Comparison of ENCODE assay signal across 17 cellular contexts in the genomic region with DNA sequence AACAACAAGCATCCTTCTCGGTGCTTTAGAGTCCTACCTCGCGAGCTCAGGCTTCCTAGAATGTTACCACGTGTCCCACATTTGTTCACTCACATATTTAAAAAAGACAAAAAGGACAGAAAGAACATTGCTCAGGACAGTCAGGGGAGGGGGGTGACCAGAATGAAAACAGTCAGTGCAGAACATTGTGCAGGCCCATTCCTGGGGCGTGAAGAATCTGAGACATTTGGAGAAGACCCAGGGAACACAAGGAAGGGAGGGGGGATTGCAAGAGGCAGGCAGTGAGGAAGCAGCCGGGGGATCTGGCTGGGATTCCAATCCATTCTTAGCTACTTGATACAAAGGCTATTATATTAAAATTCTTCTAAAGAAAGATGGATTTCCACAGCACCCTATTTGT.
DNase-seq lines count a peak whose midpoint lies in the region; ATAC-seq and TF ChIP-seq lines count a peak whose summit lies in the region.
"Had no signal": no experiment of that assay in that cellular context is flagged by ENCODE, and none has a peak within 500 bp of the region (broad histone marks: within the 10 kb centered on the region; RNA-seq: fewer than 3 reads in every experiment).

No MANE protein-coding gene starts in this region.

- TF ChIP-seq EP300 in upper lobe of left lung (IDR thresholded peaks at IDR 0.05) = no peak

- no peaks in the 10 kb centered on the region for H3K36me3 Mint-ChIP-seq in activated CD4-positive, alpha-beta T cell treated with anti-CD3 and anti-CD28 coated beads, Interleukin-2, amount 10 ng/mL, durations not matched to agents 24 days and 14 days (ENCODE audit: low read depth)

- H3K27ac ChIP-seq in upper lobe of left lung = no peak overlapping the region

- H3K36me3 ChIP-seq in upper lobe of left lung = no peaks in the 10 kb centered on the region

- peaks cover 6% of the 10 kb centered on the region for H3K4me1 Mint-ChIP-seq in activated CD4-positive, alpha-beta T cell treated with anti-CD3 and anti-CD28 coated beads, Interleukin-2, amount 10 ng/mL, durations not matched to agents 24 days and 14 days

- H3K27me3 Mint-ChIP-seq in activated CD4-positive, alpha-beta T cell treated with anti-CD3 and anti-CD28 coated beads, Interleukin-2, amount 10 ng/mL, durations not matched to agents 24 days and 14 days = peaks cover 15% of the 10 kb centered on the region
- H3K27me3 Mint-ChIP-seq: B cell; effector memory CD8-positive, alpha-beta T cell had no signal

- TF ChIP-seq CTCF in upper lobe of left lung (IDR thresholded peaks at IDR 0.05) = no peak

- no peak for TF ChIP-seq POLR2A in upper lobe of left lung (IDR thresholded peaks at IDR 0.05)

- DNase-seq in GM04503 (ENCODE audit: low read depth) (peak; percentile 14), cerebellar cortex (ENCODE audit: low spot score) (peak; percentile 20), left cardiac atrium (no peak), skeletal muscle cell (ENCODE audit: low read depth) (peak; percentile 73), upper lobe of left lung (no peak), left colon (no peak), DMS114 treated with DMSO at 0.1 percent for 48 hours (lab: John Stamatoyannopoulos, UW; ENCODE audit: unreplicated experiment) (no peak)
- DNase-seq in activated CD4-positive, alpha-beta T cell treated with anti-CD3 and anti-CD28 coated beads, Interleukin-2, amount 10 ng/mL, durations not matched to agents 24 days and 14 days = no peak
- DNase-seq: activated CD4-positive, alpha-beta T cell treated with anti-CD3 and anti-CD28 coated beads for 1 hour; activated CD8-positive, alpha-beta memory T cell treated with anti-CD3 and anti-CD28 coated beads, Interleukin-2, amount 50 U/mL, for 48 hours; activated naive CD4-positive, alpha-beta T cell; effector memory CD8-positive, alpha-beta T cell; midbrain; NCI-H1417 treated with DMSO at 0.1 percent for 48 hours; T-helper 2 cell had no signal

- ATAC-seq in left cardiac atrium = peak; percentile 82 to 91
- ATAC-seq in upper lobe of left lung (ENCODE audit: low FRiP score in 2 of 2) = no peak
- ATAC-seq in left colon = no peak
- ATAC-seq: effector memory CD8-positive, alpha-beta T cell had no signal

- no peaks in the 10 kb centered on the region for H3K9me3 Mint-ChIP-seq in activated CD4-positive, alpha-beta T cell treated with anti-CD3 and anti-CD28 coated beads, Interleukin-2, amount 10 ng/mL, durations not matched to agents 24 days and 14 days
- H3K9me3 Mint-ChIP-seq: effector memory CD8-positive, alpha-beta T cell; stimulated activated naive CD8-positive, alpha-beta T cell treated with anti-CD3 and anti-CD28 coated beads, Interleukin-15, Interleukin-2, amounts not matched to agents 100 ng/mL and 50 ng/mL, for 24 hours had no signal

- H3K4me3 ChIP-seq in skeletal muscle cell (ENCODE audit: low read depth, low read length) = no peak overlapping the region
- no peak overlapping the region for H3K4me3 ChIP-seq in upper lobe of left lung

- no peak overlapping the region for H3K4me3 Mint-ChIP-seq in activated CD4-positive, alpha-beta T cell treated with anti-CD3 and anti-CD28 coated beads, Interleukin-2, amount 10 ng/mL, durations not matched to agents 24 days and 14 days
- H3K4me3 Mint-ChIP-seq: B cell; effector memory CD8-positive, alpha-beta T cell; stimulated activated naive CD8-positive, alpha-beta T cell treated with anti-CD3 and anti-CD28 coated beads, Interleukin-15, Interleukin-2, amounts not matched to agents 100 ng/mL and 50 ng/mL, for 24 hours had no signal

- H3K27me3 ChIP-seq in upper lobe of left lung = no peaks in the 10 kb centered on the region

- H3K9me3 ChIP-seq in upper lobe of left lung = peaks cover 0 to 3% (median 0%) of the 10 kb centered on the region in 4 donors

- 55 to 67% methylated on average over 6 of the region's 6 CpGs for WGBS in upper lobe of left lung, 2 donors

- intact Hi-C loops in left cardiac atrium (cut with DNase I) = no loop called here
- intact Hi-C loops in left colon (cut with DNase I, micrococcal nuclease) = no loop called here
- intact Hi-C loops in activated CD4-positive, alpha-beta T cell treated with anti-CD3 and anti-CD28 coated beads, Interleukin-2, amount 10 ng/mL, durations not matched to agents 24 days and 14 days (cut with micrococcal nuclease) = no loop called here

- H3K27ac Mint-ChIP-seq in activated CD4-positive, alpha-beta T cell treated with anti-CD3 and anti-CD28 coated beads, Interleukin-2, amount 10 ng/mL, durations not matched to agents 24 days and 14 days = no peak overlapping the region
- H3K27ac Mint-ChIP-seq: B cell; effector memory CD8-positive, alpha-beta T cell; stimulated activated naive CD8-positive, alpha-beta T cell treated with anti-CD3 and anti-CD28 coated beads, Interleukin-15, Interleukin-2, amounts not matched to agents 100 ng/mL and 50 ng/mL, for 24 hours had no signal

- peaks cover 0 to 2% (median 0%) of the 10 kb centered on the region in 4 donors for H3K4me1 ChIP-seq in upper lobe of left lung

Comparison
In these comparisons a context has a peak if more than half of its experiments do, and no peak if none do; other contexts are left out.
1. DNase-seq: peak in GM04503 (single experiment), cerebellar cortex (single experiment) and skeletal muscle cell (single experiment); none in left cardiac atrium (single experiment), upper lobe of left lung (0 of 2), left colon (0 of 2), DMS114 treated with DMSO at 0.1 percent for 48 hours (single experiment) and activated CD4-positive, alpha-beta T cell treated with anti-CD3 and anti-CD28 coated beads, Interleukin-2, amount 10 ng/mL, durations not matched to agents 24 days and 14 days (single experiment).
2. ATAC-seq: peak in left cardiac atrium (2 of 2); none in upper lobe of left lung (0 of 2) and left colon (single experiment).